ENCODE assay signal across 2 cellular contexts in genomic region chr1:202251424-202252256, GRCh38.
TF ChIP-seq lines count a peak whose summit lies in the region.

No MANE protein-coding gene starts in this region.

TF ChIP-seq in HEK293, 187 proteins besides CTCF, POLR2A, EP300 and RAD21:
- TF ChIP-seq ZBTB7A (tag by site-specific recombination; IDR thresholded peaks at IDR 0.05; ENCODE audit: low read depth), result no peak
- TF ChIP-seq KLF8 (tag by site-specific recombination; IDR thresholded peaks at IDR 0.05), result no peak
- TF ChIP-seq BCL11A (tag by site-specific recombination; IDR thresholded peaks at IDR 0.05; ENCODE audit: low read depth), result no peak
- no peak for TF ChIP-seq ZNF175 (tag by site-specific recombination; IDR thresholded peaks at IDR 0.05)
- no peak for TF ChIP-seq ZNF311 (tag by site-specific recombination; IDR thresholded peaks at IDR 0.05; ENCODE audit: borderline replicate concordance)
- no peak for TF ChIP-seq ZNF184 (tag by site-specific recombination; IDR thresholded peaks at IDR 0.05)
- no peak for TF ChIP-seq HOXC10 (CRISPR knock-in tag; IDR thresholded peaks at IDR 0.05)
- no peak for TF ChIP-seq ZNF670 (tag by site-specific recombination; IDR thresholded peaks at IDR 0.05; ENCODE audit: low read depth)
- no peak for TF ChIP-seq ZNF701 (tag by site-specific recombination; IDR thresholded peaks at IDR 0.05)
- TF ChIP-seq OSR2 (tag by site-specific recombination; IDR thresholded peaks at IDR 0.05), result no peak
- 0 out of 2 replicates have a peak, but pooled peaks have one; percentile 13 for TF ChIP-seq ZIC2 (tag by site-specific recombination; IDR thresholded peaks at IDR 0.05)
- TF ChIP-seq ZNF398 (tag by site-specific recombination; IDR thresholded peaks at IDR 0.05), result peak; percentile 83
- TF ChIP-seq ZFHX2 (tag by site-specific recombination; conservative IDR thresholded peaks at IDR 0.05), result 0 out of 2 replicates have a peak, but pooled peaks have one; percentile 25
TF ChIP-seq in HEK293: peak in this region for 3.

TF ChIP-seq in K562, 482 proteins besides CTCF, POLR2A, EP300 and RAD21:
- TF ChIP-seq ZKSCAN3 (CRISPR knock-in tag; IDR thresholded peaks at IDR 0.05) (no peak), XRCC4 (IDR thresholded peaks at IDR 0.05; ENCODE audit: extremely low read depth, insufficient read depth, insufficient read length) (no peak), FOXP4 (CRISPR knock-in tag; IDR thresholded peaks at IDR 0.05; ENCODE audit: borderline replicate concordance) (no peak), ZNF263 (CRISPR knock-in tag; IDR thresholded peaks at IDR 0.05; ENCODE audit: borderline replicate concordance) (peak; percentile 73; the same call in 1 of the 2 replicates), STAT5B (CRISPR knock-in tag; IDR thresholded peaks at IDR 0.05) (no peak), ZNF280A (IDR thresholded peaks at IDR 0.05; ENCODE audit: low read depth, partially characterized antibody) (no peak), SPI1 (IDR thresholded peaks at IDR 0.05; ENCODE audit: borderline replicate concordance, low read depth, low read length) (0 out of 2 replicates have a peak, but pooled peaks have one; percentile 40)
